Comparison of ENCODE assay signal across 10 cellular contexts in genomic region chr20:11912013-11912663, GRCh38. TPM values are rescaled to one million over a fixed set of nuclear protein-coding genes. Genes with fewer than 3 reads are reported as not detected.
DNase-seq lines count a peak whose midpoint lies in the region; ATAC-seq and TF ChIP-seq lines count a peak whose summit lies in the region.
"Had no signal": no experiment of that assay in that cellular context is flagged by ENCODE, and none has a peak within 500 bp of the region (broad histone marks: within the 10 kb centered on the region; RNA-seq: fewer than 3 reads in every experiment).

No MANE protein-coding gene starts in this region.

- no peaks in the 10 kb centered on the region for H3K36me3 Mint-ChIP-seq in stimulated activated effector memory CD8-positive, alpha-beta T cell treated with anti-CD3 and anti-CD28 coated beads, Interleukin-12 subunit alpha, Interleukin-12 subunit beta, amount 100 ng/mL, for 72 hours

- H3K4me1 Mint-ChIP-seq in stimulated activated effector memory CD8-positive, alpha-beta T cell treated with anti-CD3 and anti-CD28 coated beads, Interleukin-12 subunit alpha, Interleukin-12 subunit beta, amount 100 ng/mL, for 72 hours = no peaks in the 10 kb centered on the region
- H3K4me1 Mint-ChIP-seq: activated B cell treated with CpG ODN at 0.5 μM for 24 hours had no signal

- H3K4me3 ChIP-seq in adrenal gland = no peak overlapping the region
- H3K4me3 ChIP-seq in right lobe of liver = no peak overlapping the region

- TF ChIP-seq CTCF in adrenal gland (IDR thresholded peaks at IDR 0.05) (peak; percentile 16 to 43 (median 33)), right lobe of liver (IDR thresholded peaks at IDR 0.05) (peak; percentile 28 to 47 (median 39))

- H3K36me3 ChIP-seq in adrenal gland (replicated peaks in 1 of 2) (no peaks in the 10 kb centered on the region), right lobe of liver (no peaks in the 10 kb centered on the region)

- TF ChIP-seq POLR2A in adrenal gland (IDR thresholded peaks at IDR 0.05) (no peak), right lobe of liver (IDR thresholded peaks at IDR 0.05) (no peak)

- H3K9me3 ChIP-seq in adrenal gland (replicated peaks in 1 of 3) (no peaks in the 10 kb centered on the region), right lobe of liver (no peaks in the 10 kb centered on the region)

- ATAC-seq in right lobe of liver = peak; percentile 16 to 54 (median 46)
- no peak for ATAC-seq in GM19023 (IDR thresholded peaks at IDR 0.05; ENCODE audit: unreplicated experiment)
- ATAC-seq in HG03108 (IDR thresholded peaks at IDR 0.05; ENCODE audit: unreplicated experiment) = no peak
- ATAC-seq in GM21737 (IDR thresholded peaks at IDR 0.05; ENCODE audit: unreplicated experiment) = no peak
- no peak for ATAC-seq in stimulated activated effector memory CD8-positive, alpha-beta T cell treated with anti-CD3 and anti-CD28 coated beads, Interleukin-12 subunit alpha, Interleukin-12 subunit beta, amount 100 ng/mL, for 72 hours

- DNase-seq in G401 (ENCODE audit: low spot score) = peak; percentile 59
- peak; percentile 45 for DNase-seq in HT-29 (ENCODE audit: low spot score)
- DNase-seq in adrenal gland = peak in 1 of 7 donors; percentile 16
- DNase-seq in right lobe of liver = no peak
- no peak for DNase-seq in stimulated activated effector memory CD8-positive, alpha-beta T cell treated with anti-CD3 and anti-CD28 coated beads, Interleukin-12 subunit alpha, Interleukin-12 subunit beta, amount 100 ng/mL, for 72 hours (ENCODE audit: low spot score in 2 of 2)
- DNase-seq: activated B cell treated with CpG ODN at 0.5 μM for 24 hours; stimulated activated CD4-positive, alpha-beta T cell treated with anti-CD3 and anti-CD28 coated beads, Interleukin-1b, Interleukin-23, amount 100 ng/mL, for 48 hours had no signal

- H3K9me3 Mint-ChIP-seq in stimulated activated effector memory CD8-positive, alpha-beta T cell treated with anti-CD3 and anti-CD28 coated beads, Interleukin-12 subunit alpha, Interleukin-12 subunit beta, amount 100 ng/mL, for 72 hours = peaks cover 8% of the 10 kb centered on the region
- H3K9me3 Mint-ChIP-seq: activated B cell treated with CpG ODN at 0.5 μM for 24 hours had no signal

- intact Hi-C loops in adrenal gland (cut with DNase I) = no loop called here
- intact Hi-C loops in right lobe of liver (cut with DNase I) = no loop called here

- H3K27ac ChIP-seq in adrenal gland (no peak overlapping the region), right lobe of liver (no peak overlapping the region)

- no peak overlapping the region for H3K4me3 Mint-ChIP-seq in stimulated activated effector memory CD8-positive, alpha-beta T cell treated with anti-CD3 and anti-CD28 coated beads, Interleukin-12 subunit alpha, Interleukin-12 subunit beta, amount 100 ng/mL, for 72 hours
- H3K4me3 Mint-ChIP-seq: activated B cell treated with CpG ODN at 0.5 μM for 24 hours had no signal

- H3K4me1 ChIP-seq in adrenal gland (replicated peaks in 1 of 2) (peaks cover 6 to 8% of the 10 kb centered on the region in 2 donors), right lobe of liver (no peaks in the 10 kb centered on the region)

- H3K27me3 ChIP-seq in adrenal gland = no peaks in the 10 kb centered on the region
- H3K27me3 ChIP-seq in right lobe of liver = no peaks in the 10 kb centered on the region

- 58 to 67% (median 64%) methylated on average over 4 of the region's 4 CpGs for WGBS in adrenal gland, 4 donors
- WGBS in right lobe of liver (ENCODE audit: insufficient coverage, low coverage, low lambda C conversion rate, missing lambda C conversion rate) = 61% methylated on average over 3 of the region's 4 CpGs

- H3K27ac Mint-ChIP-seq in stimulated activated effector memory CD8-positive, alpha-beta T cell treated with anti-CD3 and anti-CD28 coated beads, Interleukin-12 subunit alpha, Interleukin-12 subunit beta, amount 100 ng/mL, for 72 hours = no peak overlapping the region
- H3K27ac Mint-ChIP-seq: activated B cell treated with CpG ODN at 0.5 μM for 24 hours had no signal

- in situ Hi-C loops in G401 (cut with HindIII; ENCODE audit: low sequenced_read_pairs) = no loop called here

RNA-seq across cellular contexts. Expression of gene BTBD3, which starts 5.6 kb away (rescaled TPM):
- 31.6 and 38.2 TPM in 2 replicates for total RNA-seq in G401 (2014; rRNA removed; shearing (Covaris generic))
- 20.3 and 26.7 TPM in 2 replicates for total RNA-seq in HT-29 (2014; rRNA removed; shearing (Covaris generic))
- total RNA-seq in adrenal gland (10 to 100 TPM; 32.1 to 75.7 (median 50.0) TPM), right lobe of liver (10 to 100 TPM in 1 of 6 experiments, 1 to 10 TPM in 5; 7.3 to 11.1 (median 8.6) TPM)
- polyA plus RNA-seq in adrenal gland = 10 to 100 TPM; 18.2 to 50.7 (median 18.5) TPM

Comparison
In these comparisons a context has a peak if more than half of its experiments do, and no peak if none do; other contexts are left out.
1. DNase-seq: peak in G401 (single experiment) and HT-29 (single experiment); none in right lobe of liver (0 of 3) and stimulated activated effector memory CD8-positive, alpha-beta T cell treated with anti-CD3 and anti-CD28 coated beads, Interleukin-12 subunit alpha, Interleukin-12 subunit beta, amount 100 ng/mL, for 72 hours (0 of 2).
2. ATAC-seq: peak in right lobe of liver (4 of 4); none in GM19023 (single experiment), HG03108 (single experiment), GM21737 (single experiment) and stimulated activated effector memory CD8-positive, alpha-beta T cell treated with anti-CD3 and anti-CD28 coated beads, Interleukin-12 subunit alpha, Interleukin-12 subunit beta, amount 100 ng/mL, for 72 hours (single experiment).